ENCODE assay signal across 1 cellular context in genomic region chr11:126282361-126282741, GRCh38.
A peak's percentile ranks its signal among the peaks of the same experiment; 100 is the strongest.
TF ChIP-seq lines count a peak whose summit lies in the region.

No MANE protein-coding gene starts in this region.

TF ChIP-seq in H1, 55 proteins besides CTCF, POLR2A, EP300 and RAD21:
- TF ChIP-seq POU5F1 (IDR thresholded peaks at IDR 0.05; ENCODE audit: low read depth, low read length) (no peak), ASH2L (IDR thresholded peaks at IDR 0.05; ENCODE audit: low read length) (peak; percentile 22), TAF1 (IDR thresholded peaks at IDR 0.05; ENCODE audit: low read depth, low read length) (peak; percentile 21; the same call in 1 of the 2 replicates), MAX (IDR thresholded peaks at IDR 0.05) (0 out of 2 replicates have a peak, but pooled peaks have one; percentile 28), ATF3 (IDR thresholded peaks at IDR 0.05; ENCODE audit: insufficient read depth, low read depth, low read length) (no peak)
